Comparison of ENCODE assay signal across 2 cellular contexts in genomic region chr12:94056419-94057158, GRCh38.
TF ChIP-seq lines count a peak whose summit lies in the region.

No MANE protein-coding gene starts in this region.

TF ChIP-seq in HepG2, 621 proteins besides CTCF, POLR2A, EP300 and RAD21:
- TF ChIP-seq ZBTB40 (IDR thresholded peaks at IDR 0.05) (peak; percentile 44), ZBTB40 (CRISPR knock-in tag; IDR thresholded peaks at IDR 0.05) (peak; percentile 83; the same call in 1 of the 2 replicates), FOXM1 (CRISPR knock-in tag; IDR thresholded peaks at IDR 0.05) (no peak)

TF ChIP-seq in K562, 482 proteins besides CTCF, POLR2A, EP300 and RAD21 (continued from another document):
- TF ChIP-seq ZBTB40 (IDR thresholded peaks at IDR 0.05) = peak; percentile 90
- peak; percentile 33; the same call in 1 of the 2 replicates for TF ChIP-seq ZBTB40 (CRISPR knock-in tag; IDR thresholded peaks at IDR 0.05)
- no peak for TF ChIP-seq LARP7 (IDR thresholded peaks at IDR 0.05)
- peak; percentile 15 to 63; a peak in 2 of 4 replicates for TF ChIP-seq TRIM24 (IDR thresholded peaks at IDR 0.05)
- TF ChIP-seq ZNF165 (CRISPR knock-in tag; IDR thresholded peaks at IDR 0.05; ENCODE audit: borderline replicate concordance) = no peak
